8 cellular contexts compared by ENCODE assay signal in genomic region chr10:95394161-95394880, GRCh38.
DNase-seq lines count a peak whose midpoint lies in the region; ATAC-seq and TF ChIP-seq lines count a peak whose summit lies in the region.

No MANE protein-coding gene starts in this region.

- no peaks in the 10 kb centered on the region for H3K9me2 ChIP-seq in PC-9 (ENCODE audit: insufficient read depth)

- H3K23ac ChIP-seq in mesenchymal stem cell (ENCODE audit: low read length in 2 of 2), result no peak overlapping the region

- POLR2A ChIA-PET in PC-9 (lab: Charles Lee; ENCODE audit: unreplicated experiment), result no interaction called here

- H3K4me3 ChIP-seq in PC-9 (peak overlapping the region; percentile 47; the same call in 1 of the 2 replicates), kidney epithelial cell (ENCODE audit: low read depth, low read length) (no peak overlapping the region), mesenchymal stem cell (ENCODE audit: insufficient read depth in 1 of 2, low read depth in 1 of 2, low read length in 2 of 2) (no peak overlapping the region)

- no peaks in the 10 kb centered on the region for H3K79me2 ChIP-seq in PC-9 (ENCODE audit: low read depth)

- H3K79me1 ChIP-seq in mesenchymal stem cell (replicated peaks; ENCODE audit: low read length, poor library complexity, severe bottlenecking), result no peaks in the 10 kb centered on the region

- WGBS in mesenchymal stem cell, result 70% methylated on average over 3 of the region's 6 CpGs

- H3K4me1 ChIP-seq in PC-9 (replicated peaks; ENCODE audit: insufficient read depth) (peaks cover 64% of the 10 kb centered on the region), mesenchymal stem cell (ENCODE audit: control insufficient read depth, insufficient read depth, low read depth, low read length) (peaks cover 2% of the 10 kb centered on the region)

- H3K36me3 ChIP-seq in PC-9 (ENCODE audit: low read depth) (no peaks in the 10 kb centered on the region), kidney epithelial cell (ENCODE audit: control insufficient read depth, insufficient read depth, low read length) (no peaks in the 10 kb centered on the region), mesenchymal stem cell (ENCODE audit: control insufficient read depth in 1 of 2, insufficient read depth in 2 of 2, low read depth in 1 of 2, low read length in 2 of 2) (peaks cover 0 to 10% of the 10 kb centered on the region in 2 experiments)

- ATAC-seq in GM21786 (IDR thresholded peaks at IDR 0.05; ENCODE audit: unreplicated experiment), result peak; percentile 55

- H2BK12ac ChIP-seq in mesenchymal stem cell (ENCODE audit: low read length in 2 of 2), result no peak overlapping the region

- no peak overlapping the region for H3K9ac ChIP-seq in mesenchymal stem cell (ENCODE audit: low read length)

- CTCF ChIA-PET in PC-9 (lab: Charles Lee), result no interaction called here

- H3K27ac ChIP-seq in PC-9, result peak overlapping the region; percentile 99
- H3K27ac ChIP-seq in mesenchymal stem cell (ENCODE audit: low read length, poor library complexity, severe bottlenecking), result no peak overlapping the region

- TSS peak; percentile 99 for BruUV-seq in PC-9 (replicated peaks; lab: Mats Ljungman, UMichigan)

- no peak overlapping the region for H3K18ac ChIP-seq in mesenchymal stem cell (ENCODE audit: low read depth in 1 of 2, low read length in 2 of 2)

- H3K4ac ChIP-seq in mesenchymal stem cell (ENCODE audit: low read depth in 1 of 2, low read length in 2 of 2), result no peak overlapping the region

- peak overlapping the region; percentile 92 for H3K4me2 ChIP-seq in PC-9
- no peak overlapping the region for H3K4me2 ChIP-seq in mesenchymal stem cell (ENCODE audit: low read length, poor library complexity, severe bottlenecking)

- H4K20me1 ChIP-seq in PC-9 (ENCODE audit: insufficient read depth), result no peaks in the 10 kb centered on the region

- no peak overlapping the region for H3K14ac ChIP-seq in mesenchymal stem cell (ENCODE audit: low read length in 2 of 2)

- H3F3A ChIP-seq in PC-9 (ENCODE audit: insufficient read depth, low read depth), result peaks cover 30% of the 10 kb centered on the region

- intact Hi-C loops in PC-9 (cut with micrococcal nuclease; ENCODE audit: unreplicated experiment), result loop anchor here (1.0 kb wide), 1 partner anchor 14 kb away; no protein-coding TSS in a partner anchor

- peak; percentile 48 for DNase-seq in GM13977 (ENCODE audit: low spot score)
- peak; percentile 56 to 92 for DNase-seq in PC-9
- DNase-seq in kidney epithelial cell (ENCODE audit: low read depth), result peak; percentile 86
- no peak for DNase-seq in mesenchymal stem cell
- no peak for DNase-seq in NCI-H146 (lab: John Stamatoyannopoulos, UW)
- no peak for DNase-seq in SIG-M5 (lab: John Stamatoyannopoulos, UW)
- no peak for DNase-seq in pons (ENCODE audit: low spot score)

- H4K8ac ChIP-seq in mesenchymal stem cell (ENCODE audit: low read length), result no peak overlapping the region

- H2BK120ac ChIP-seq in mesenchymal stem cell (ENCODE audit: low read depth, low read length), result no peak overlapping the region

- H2AFZ ChIP-seq in PC-9 (peak overlapping the region; percentile 45; the same call in 1 of the 2 replicates), mesenchymal stem cell (ENCODE audit: low read depth, low read length) (no peak overlapping the region)

- no peak overlapping the region for H2BK5ac ChIP-seq in mesenchymal stem cell (ENCODE audit: low read depth, low read length, poor library complexity, severe bottlenecking)

- no peak overlapping the region for H2AK5ac ChIP-seq in mesenchymal stem cell (ENCODE audit: low read length, severe bottlenecking)

- H4K91ac ChIP-seq in mesenchymal stem cell (ENCODE audit: low read length), result no peak overlapping the region

- in situ Hi-C loops in GM13977 (cut with MboI; ENCODE audit: low pct_unique_long_range_greater_than_20kb, low sequenced_read_pairs, unreplicated experiment), result no loop called here

- H3K27me3 ChIP-seq in PC-9 (ENCODE audit: insufficient read depth, low read depth), result no peaks in the 10 kb centered on the region
- no peaks in the 10 kb centered on the region for H3K27me3 ChIP-seq in kidney epithelial cell (ENCODE audit: control insufficient read depth, insufficient read depth, low read length)
- peaks cover 0 to 10% of the 10 kb centered on the region in 2 experiments for H3K27me3 ChIP-seq in mesenchymal stem cell (ENCODE audit: control insufficient read depth in 1 of 2, insufficient read depth in 1 of 2, low read length in 2 of 2)

- H3K9me3 ChIP-seq in PC-9 (ENCODE audit: insufficient read depth, low read depth) (no peaks in the 10 kb centered on the region), mesenchymal stem cell (ENCODE audit: control insufficient read depth, low read length) (no peaks in the 10 kb centered on the region)

- H2BK15ac ChIP-seq in mesenchymal stem cell (ENCODE audit: low read depth, poor library complexity, severe bottlenecking), result no peak overlapping the region

- TF ChIP-seq CTCF in GM13977 (IDR thresholded peaks at IDR 0.05; ENCODE audit: extremely low read depth, insufficient read depth, missing control alignments) (no peak), PC-9 (conservative IDR thresholded peaks at IDR 0.05) (no peak), kidney epithelial cell (IDR thresholded peaks at IDR 0.05; ENCODE audit: insufficient read depth, low read length, poor library complexity, severe bottlenecking) (no peak)

Comparison
In these comparisons a context has a peak if more than half of its experiments do, and no peak if none do; other contexts are left out.
1. DNase-seq: peak in GM13977 (single experiment), PC-9 (2 of 2) and kidney epithelial cell (single experiment); none in mesenchymal stem cell (single experiment), NCI-H146 (single experiment), SIG-M5 (single experiment) and pons (single experiment).